8 cellular contexts compared by ENCODE assay signal in the genomic region with DNA sequence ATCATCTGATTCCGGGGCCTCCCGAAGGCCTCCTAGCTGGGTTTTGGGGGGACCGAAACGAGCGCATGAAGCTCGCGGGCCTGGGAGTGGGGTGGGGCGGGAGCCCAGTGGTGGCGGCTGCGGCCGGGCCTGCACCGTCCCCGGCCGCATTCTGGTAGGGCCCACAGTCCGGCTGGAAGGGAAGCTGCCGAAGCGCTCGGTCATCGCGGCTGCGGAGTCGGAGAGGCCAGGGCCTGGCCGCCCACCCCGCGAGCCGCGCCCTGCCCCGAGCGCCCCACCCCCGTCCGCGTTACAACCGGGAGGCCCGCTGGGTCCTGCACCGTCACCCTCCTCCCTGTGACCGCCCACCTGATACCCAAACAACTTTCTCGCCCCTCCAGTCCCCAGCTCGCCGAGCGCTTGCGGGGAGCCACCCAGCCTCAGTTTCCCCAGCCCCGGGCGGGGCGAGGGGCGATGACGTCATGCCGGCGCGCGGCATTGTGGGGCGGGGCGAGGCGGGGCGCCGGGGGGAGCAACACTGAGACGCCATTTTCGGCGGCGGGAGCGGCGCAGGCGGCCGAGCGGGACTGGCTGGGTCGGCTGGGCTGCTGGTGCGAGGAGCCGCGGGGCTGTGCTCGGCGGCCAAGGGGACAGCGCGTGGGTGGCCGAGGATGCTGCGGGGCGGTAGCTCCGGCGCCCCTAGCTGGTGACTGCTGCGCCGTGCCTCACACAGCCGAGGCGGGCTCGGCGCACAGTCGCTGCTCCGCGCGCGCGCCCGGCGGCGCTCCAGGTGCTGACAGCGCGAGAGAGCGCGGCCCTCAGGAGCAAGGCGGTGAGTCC. TPM values are rescaled to one million over a fixed set of nuclear protein-coding genes. Genes with fewer than 3 reads are reported as not detected.
DNase-seq lines count a peak whose midpoint lies in the region; ATAC-seq and TF ChIP-seq lines count a peak whose summit lies in the region.

KLC1 (plus strand) TSS at position 528 of the 819 bp plus-strand sequence. CDS start 25,354 bp downstream, outside the sequence.

- POLR2A ChIA-PET in activated CD4-positive, alpha-beta T cell treated with anti-CD3 and anti-CD28 coated beads for 36 hours (lab: Charles Lee): no interaction called here

- peaks cover 7% of the 10 kb centered on the region for H3K36me3 Mint-ChIP-seq in activated CD4-positive, alpha-beta T cell treated with anti-CD3 and anti-CD28 coated beads for 36 hours (ENCODE audit: low read depth)
- H3K36me3 Mint-ChIP-seq in chondrocyte (ENCODE audit: low read depth): peaks cover 3% of the 10 kb centered on the region

- ATAC-seq in HG02642 (IDR thresholded peaks at IDR 0.05; ENCODE audit: poor library complexity, unreplicated experiment): peak; percentile 72
- ATAC-seq in activated CD4-positive, alpha-beta T cell treated with anti-CD3 and anti-CD28 coated beads for 36 hours: peak; percentile 77

- TF ChIP-seq CTCF in chondrocyte (IDR thresholded peaks at IDR 0.05): peak; percentile 39

- DNase-seq in DMS 273 (lab: John Stamatoyannopoulos, UW; ENCODE audit: unreplicated experiment) (peak; percentile 87), DMS 273 treated with DMSO at 0.1 percent for 48 hours (lab: John Stamatoyannopoulos, UW) (no peak), NCI-H1694 (lab: John Stamatoyannopoulos, UW) (peak; percentile 54), chondrocyte (ENCODE audit: low spot score) (no peak), kidney tubule cell (ENCODE audit: low spot score) (peak; percentile 70)
- DNase-seq in activated CD4-positive, alpha-beta T cell treated with anti-CD3 and anti-CD28 coated beads for 36 hours: peak; percentile 92
- peak; percentile 54 to 87 for DNase-seq in stimulated activated CD4-positive, alpha-beta T cell treated with anti-CD3 and anti-CD28 coated beads, Interleukin-1b, Interleukin-23, amount 100 ng/mL, for 1 hour (ENCODE audit: low read depth in 2 of 2)

- H3K27me3 Mint-ChIP-seq in activated CD4-positive, alpha-beta T cell treated with anti-CD3 and anti-CD28 coated beads for 36 hours: no peaks in the 10 kb centered on the region
- H3K27me3 Mint-ChIP-seq in chondrocyte (ENCODE audit: low read depth): no peaks in the 10 kb centered on the region

- intact Hi-C loops in activated CD4-positive, alpha-beta T cell treated with anti-CD3 and anti-CD28 coated beads for 36 hours (cut with DNase I, micrococcal nuclease): loop anchor here (1.0 to 2.0 kb wide), 10 partner anchors 67 to 1862 kb away; partner anchors contain the start of genes BAG5 (in 2 of the 2), COA8 (in 2 of the 2), XRCC3 (in 2 of the 2) and ZFYVE21 (in 2 of the 2)

- no peaks in the 10 kb centered on the region for H3K9me3 Mint-ChIP-seq in activated CD4-positive, alpha-beta T cell treated with anti-CD3 and anti-CD28 coated beads for 36 hours (ENCODE audit: low read depth)
- no peaks in the 10 kb centered on the region for H3K9me3 Mint-ChIP-seq in chondrocyte (ENCODE audit: low read depth)

- peak within 1 kb of the TSS; percentile 87 for H3K4me3 Mint-ChIP-seq in activated CD4-positive, alpha-beta T cell treated with anti-CD3 and anti-CD28 coated beads for 36 hours
- peak within 1 kb of the TSS; percentile 86 for H3K4me3 Mint-ChIP-seq in chondrocyte (ENCODE audit: unreplicated experiment)

- H3K4me1 Mint-ChIP-seq in activated CD4-positive, alpha-beta T cell treated with anti-CD3 and anti-CD28 coated beads for 36 hours: peaks cover 35% of the 10 kb centered on the region
- H3K4me1 Mint-ChIP-seq in chondrocyte (ENCODE audit: low read depth): peaks cover 43% of the 10 kb centered on the region

- peak within 1 kb of the TSS; percentile 81 for H3K27ac Mint-ChIP-seq in activated CD4-positive, alpha-beta T cell treated with anti-CD3 and anti-CD28 coated beads for 36 hours
- peak within 1 kb of the TSS; percentile 97 for H3K27ac Mint-ChIP-seq in chondrocyte (ENCODE audit: unreplicated experiment)

- CTCF ChIA-PET in activated CD4-positive, alpha-beta T cell treated with anti-CD3 and anti-CD28 coated beads for 36 hours (lab: Charles Lee): interaction anchor here (0.8 kb wide), 1 partner anchor 110 kb away, joined by 3 read pairs; no protein-coding TSS in a partner anchor

RNA-seq across cellular contexts. Expression of gene KLC1, which starts in this region (rescaled TPM):
- total RNA-seq in activated CD4-positive, alpha-beta T cell treated with anti-CD3 and anti-CD28 coated beads for 36 hours: 100 to 1,000 TPM in 1 of 2 experiments, 10 to 100 TPM in 1; 97.4 to 113 TPM
- 188 to 226 TPM (median 190 TPM) in 3 replicates for total RNA-seq in chondrocyte

Comparison
In these comparisons a context has a peak if more than half of its experiments do, and no peak if none do; other contexts are left out.
1. DNase-seq: peak in DMS 273 (single experiment), NCI-H1694 (single experiment), activated CD4-positive, alpha-beta T cell treated with anti-CD3 and anti-CD28 coated beads for 36 hours (single experiment), kidney tubule cell (single experiment) and stimulated activated CD4-positive, alpha-beta T cell treated with anti-CD3 and anti-CD28 coated beads, Interleukin-1b, Interleukin-23, amount 100 ng/mL, for 1 hour (2 of 2); none in DMS 273 treated with DMSO at 0.1 percent for 48 hours (single experiment) and chondrocyte (single experiment).